Comparison of ENCODE assay signal across 17 cellular contexts in the genomic region with DNA sequence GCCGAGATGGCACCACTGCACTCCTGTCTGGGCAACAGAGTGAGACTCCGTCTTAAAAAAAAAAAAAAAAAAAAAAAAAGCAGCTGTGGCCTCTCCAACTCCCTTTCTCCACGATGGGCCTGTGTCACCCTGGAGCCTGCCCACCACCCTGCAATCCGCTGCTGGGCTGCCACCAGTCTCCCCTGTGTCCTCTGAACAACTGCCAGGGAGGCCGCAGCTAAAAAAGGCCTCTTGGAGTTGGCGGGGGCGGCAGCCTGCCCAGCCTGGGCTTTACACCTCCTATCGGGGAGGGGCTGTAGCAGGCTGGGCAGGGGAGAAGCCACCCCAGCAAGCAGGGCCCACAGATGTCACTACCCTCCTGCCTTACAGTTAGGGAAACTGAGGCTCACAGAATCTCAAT. TPM values are rescaled to one million over a fixed set of nuclear protein-coding genes. Genes with fewer than 3 reads are reported as not detected.
A peak's percentile ranks its signal among the peaks of the same experiment; 100 is the strongest.
DNase-seq lines count a peak whose midpoint lies in the region; ATAC-seq and TF ChIP-seq lines count a peak whose summit lies in the region.
"Had no signal": no experiment of that assay in that cellular context is flagged by ENCODE, and none has a peak within 500 bp of the region (broad histone marks: within the 10 kb centered on the region; RNA-seq: fewer than 3 reads in every experiment).

No MANE protein-coding gene starts in this region.

- no peak for DNase-seq in Right ventricle myocardium inferior (ENCODE audit: missing footprints)
- DNase-seq in myocyte (ENCODE audit: low read depth) = peak; percentile 50
- no peak for DNase-seq in GM13976 (ENCODE audit: low spot score)
- DNase-seq in SKM-1 (lab: John Stamatoyannopoulos, UW; ENCODE audit: unreplicated experiment) = no peak
- no peak for DNase-seq in activated T-cell treated with anti-CD3 and anti-CD28 coated beads, Interleukin-2, amount 50 U/mL, for 72 hours
- DNase-seq: AML-193; CD4-positive, alpha-beta memory T cell; DND-41; H9; KG1; MG63; NCI-H1092 treated with DMSO at 0.1 percent for 48 hours; NCI-H1694; NCI-H69; SHP77 had no signal

- H3K27me3 Mint-ChIP-seq in activated T-cell treated with anti-CD3 and anti-CD28 coated beads, Interleukin-2, amount 50 U/mL, for 72 hours (ENCODE audit: low read depth) = no peaks in the 10 kb centered on the region
- H3K27me3 Mint-ChIP-seq: CD4-positive, alpha-beta memory T cell had no signal

- in situ Hi-C loops in GM13976 (cut with MboI; ENCODE audit: low sequenced_read_pairs, unreplicated experiment) = loop anchor here (25.0 kb wide), 1 partner anchor 463 kb away; a partner anchor contains a TSS

- peak overlapping the region; percentile 93 for H3K9ac ChIP-seq in Loucy (ENCODE audit: low read depth, low read length, poor library complexity, severe bottlenecking)
- peak overlapping the region; percentile 34 to 97 (median 74) for H3K9ac ChIP-seq in skeletal muscle tissue (ENCODE audit: low read depth in 1 of 3, low read length in 3 of 3)

- H3K27ac Mint-ChIP-seq in activated T-cell treated with anti-CD3 and anti-CD28 coated beads, Interleukin-2, amount 50 U/mL, for 72 hours = no peak overlapping the region
- H3K27ac Mint-ChIP-seq: H9 had no signal

- H3K4me1 Mint-ChIP-seq in activated T-cell treated with anti-CD3 and anti-CD28 coated beads, Interleukin-2, amount 50 U/mL, for 72 hours (ENCODE audit: low read depth) = peaks cover 38% of the 10 kb centered on the region

- H3K4me1 ChIP-seq in Loucy (ENCODE audit: insufficient read depth, low read length, poor library complexity, severe bottlenecking) = peaks cover 21% of the 10 kb centered on the region
- peaks cover 53 to 70% (median 58%) of the 10 kb centered on the region in 3 donors for H3K4me1 ChIP-seq in skeletal muscle tissue (ENCODE audit: control insufficient read depth in 3 of 3, insufficient read depth in 3 of 3, low read length in 3 of 3)

- H3K4me2 ChIP-seq in Loucy (ENCODE audit: low read depth, low read length, poor library complexity, severe bottlenecking) = peak overlapping the region; percentile 97

- no peaks in the 10 kb centered on the region for H3K9me3 Mint-ChIP-seq in activated T-cell treated with anti-CD3 and anti-CD28 coated beads, Interleukin-2, amount 50 U/mL, for 72 hours
- H3K9me3 Mint-ChIP-seq: H9 had no signal

- H4K20me1 ChIP-seq in Loucy (ENCODE audit: insufficient read depth, low read length, poor library complexity, severe bottlenecking) = peaks cover 53% of the 10 kb centered on the region

- H3K27ac ChIP-seq in skeletal muscle tissue (ENCODE audit: low read depth, low read length) = peak overlapping the region; percentile 92

- peak; percentile 26 for ATAC-seq in Right ventricle myocardium inferior
- no peak for ATAC-seq in activated T-cell treated with anti-CD3 and anti-CD28 coated beads, Interleukin-2, amount 50 U/mL, for 72 hours (replicated peaks in 1 of 2)

- peaks cover 16 to 18% of the 10 kb centered on the region in 2 donors for H3K36me3 Mint-ChIP-seq in activated T-cell treated with anti-CD3 and anti-CD28 coated beads, Interleukin-2, amount 50 U/mL, for 72 hours (ENCODE audit: insufficient read depth in 2 of 2)

- H3K9me3 ChIP-seq in Loucy (ENCODE audit: insufficient read depth, low read depth, low read length) (no peaks in the 10 kb centered on the region), skeletal muscle tissue (ENCODE audit: control insufficient read depth in 3 of 3, low read length in 3 of 3) (no peaks in the 10 kb centered on the region)
- H3K9me3 ChIP-seq: MG63 had no signal

- H3K27me3 ChIP-seq in Loucy (ENCODE audit: insufficient read depth, low read length, poor library complexity, severe bottlenecking) (no peaks in the 10 kb centered on the region), skeletal muscle tissue (ENCODE audit: control insufficient read depth in 3 of 3, insufficient read depth in 3 of 3, low read length in 3 of 3) (peaks cover 0 to 5% (median 3%) of the 10 kb centered on the region in 3 donors)
- H3K27me3 ChIP-seq: MG63 had no signal

- no peaks in the 10 kb centered on the region for H3K9me2 ChIP-seq in Loucy (replicated peaks; ENCODE audit: low read depth, low read length)

- peaks cover 6% of the 10 kb centered on the region; the same call in 1 of the 2 replicates for H3K36me3 ChIP-seq in Loucy (ENCODE audit: insufficient read depth, low read length)
- H3K36me3 ChIP-seq in skeletal muscle tissue (ENCODE audit: control insufficient read depth in 3 of 3, insufficient read depth in 3 of 3, low read length in 3 of 3) = peaks cover 6 to 18% (median 15%) of the 10 kb centered on the region in 3 donors

- intact Hi-C loops in Right ventricle myocardium inferior (cut with DNase I) = loop anchor here (5.0 to 10.0 kb wide), 2 partner anchors 77 to 285 kb away; a partner anchor contains a TSS

- peaks cover 68% of the 10 kb centered on the region for H3K79me2 ChIP-seq in Loucy (ENCODE audit: insufficient read depth, low read length)

- H2AFZ ChIP-seq in Loucy (ENCODE audit: low read length) = no peak overlapping the region

- TF ChIP-seq CTCF in Loucy (conservative IDR thresholded peaks at IDR 0.05; ENCODE audit: low read length) (no peak), GM13976 (IDR thresholded peaks at IDR 0.05; ENCODE audit: borderline replicate concordance, control extremely low read depth, extremely low read depth, insufficient read depth, missing control alignments) (no peak)

- H3F3A ChIP-seq in Loucy (ENCODE audit: low read depth) = no peaks in the 10 kb centered on the region

- no peak overlapping the region for H3K4me3 Mint-ChIP-seq in activated T-cell treated with anti-CD3 and anti-CD28 coated beads, Interleukin-2, amount 50 U/mL, for 72 hours
- H3K4me3 Mint-ChIP-seq: H9 had no signal

- no peak overlapping the region for H3K4me3 ChIP-seq in Loucy (ENCODE audit: low read length, poor library complexity, severe bottlenecking)
- H3K4me3 ChIP-seq in skeletal muscle tissue (ENCODE audit: low read length in 3 of 3) = peak overlapping the region in 2 of 3 donors; percentile 31 to 49
- H3K4me3 ChIP-seq: MG63 had no signal

RNA-seq across cellular contexts. Expression of a gene that starts 3.5 kb away (rescaled TPM):
- total RNA-seq in Right ventricle myocardium inferior (155 TPM), myocyte (200 and 201 TPM in 2 replicates), skeletal muscle tissue (73.1 TPM)
- polyA plus RNA-seq in myocyte (2012) = 230 TPM
- total RNA-seq in activated T-cell treated with anti-CD3 and anti-CD28 coated beads, Interleukin-2, amount 50 U/mL, for 72 hours = 100 to 1,000 TPM; 128 to 137 TPM

RNA-seq across cellular contexts. Expression of a gene that starts 19.5 kb away (rescaled TPM):
- 67.1 TPM for total RNA-seq in Right ventricle myocardium inferior
- total RNA-seq in myocyte = 61.6 and 67.2 TPM in 2 replicates
- 93.1 TPM for polyA plus RNA-seq in myocyte (2012)
- 38.1 TPM for total RNA-seq in skeletal muscle tissue
- 100 to 1,000 TPM; 174 to 222 TPM for total RNA-seq in activated T-cell treated with anti-CD3 and anti-CD28 coated beads, Interleukin-2, amount 50 U/mL, for 72 hours

RNA-seq across cellular contexts. Expression of a gene that starts 20.5 kb away (rescaled TPM):
- total RNA-seq in Right ventricle myocardium inferior (37.0 TPM), myocyte (1.1 and 1.2 TPM in 2 replicates), skeletal muscle tissue (1.0 TPM)
- 4.7 TPM for polyA plus RNA-seq in myocyte (2012)
- 10 to 100 TPM; 21.8 to 36.8 TPM for total RNA-seq in activated T-cell treated with anti-CD3 and anti-CD28 coated beads, Interleukin-2, amount 50 U/mL, for 72 hours

Comparison
In these comparisons a context has a peak if more than half of its experiments do, and no peak if none do; other contexts are left out.
1. RNA of a gene that starts 20.5 kb away (total RNA-seq): 37.0 TPM in Right ventricle myocardium inferior (single experiment) and 21.8 to 36.8 TPM in activated T-cell treated with anti-CD3 and anti-CD28 coated beads, Interleukin-2, amount 50 U/mL, for 72 hours; 1.1 to 1.2 TPM in myocyte and 1.0 TPM in skeletal muscle tissue (single experiment); every median in the first group is over 10 times any median in the second.